Comparison of ENCODE assay signal across 15 cellular contexts in genomic region chr18:64519191-64519590, GRCh38.
DNase-seq lines count a peak whose midpoint lies in the region; ATAC-seq and TF ChIP-seq lines count a peak whose summit lies in the region.
"Had no signal": no experiment of that assay in that cellular context is flagged by ENCODE, and none has a peak within 500 bp of the region (broad histone marks: within the 10 kb centered on the region; RNA-seq: fewer than 3 reads in every experiment).

No MANE protein-coding gene starts in this region.

- H3K9me3 ChIP-seq in cardiac muscle cell (ENCODE audit: low read depth) (no peaks in the 10 kb centered on the region), right cardiac atrium (ENCODE audit: control insufficient read depth, low read length) (no peaks in the 10 kb centered on the region), WERI-Rb-1 (ENCODE audit: severe bottlenecking) (no peaks in the 10 kb centered on the region)
- H3K9me3 ChIP-seq: Caco-2 had no signal

- DNase-seq in cardiac muscle cell (ENCODE audit: low read depth in 1 of 2, low spot score in 1 of 2): peak in 1 of 2 donors; percentile 53
- no peak for DNase-seq in right cardiac atrium
- peak; percentile 66 for DNase-seq in NCI-H82 (lab: John Stamatoyannopoulos, UW)
- peak; percentile 44 for DNase-seq in WERI-Rb-1
- no peak for DNase-seq in stimulated activated CD4-positive, alpha-beta T cell treated with anti-CD3 and anti-CD28 coated beads, Interleukin-15, amount 100 ng/mL, for 24 hours
- no peak for DNase-seq in left colon
- no peak for DNase-seq in amniotic stem cell (lab: John Stamatoyannopoulos, UW)
- DNase-seq: ACHN; Caco-2; CD4-positive, alpha-beta T cell; DMS79 treated with DMSO at 0.1 percent for 48 hours; GF-D8; HCEC 1CT had no signal

- no peak for ATAC-seq in right cardiac atrium
- no peak for ATAC-seq in left colon

- H3K36me3 ChIP-seq in cardiac muscle cell (no peaks in the 10 kb centered on the region), WERI-Rb-1 (no peaks in the 10 kb centered on the region)

- peak overlapping the region; percentile 73 for H3K27ac ChIP-seq in cardiac muscle cell
- no peak overlapping the region for H3K27ac ChIP-seq in right cardiac atrium (ENCODE audit: low read length)
- no peak overlapping the region for H3K27ac ChIP-seq in WERI-Rb-1
- H3K27ac ChIP-seq: C4-2B, HL-60 had no signal

- H3K4me1 ChIP-seq in cardiac muscle cell (ENCODE audit: low read depth): peaks cover 27% of the 10 kb centered on the region
- no peaks in the 10 kb centered on the region for H3K4me1 ChIP-seq in right cardiac atrium (ENCODE audit: control insufficient read depth, insufficient read depth, low read length)
- H3K4me1 ChIP-seq: Caco-2 had no signal

- H3K4me3 ChIP-seq in cardiac muscle cell (no peak overlapping the region), right cardiac atrium (ENCODE audit: low read length) (no peak overlapping the region), WERI-Rb-1 (ENCODE audit: low read depth, low read length) (no peak overlapping the region)

- intact Hi-C loops in right cardiac atrium (cut with DNase I) (no loop called here), left colon (cut with DNase I, micrococcal nuclease) (no loop called here)

- 61% methylated on average over 2 of the region's 2 CpGs for WGBS in right cardiac atrium

- no peaks in the 10 kb centered on the region for H3K27me3 ChIP-seq in cardiac muscle cell
- H3K27me3 ChIP-seq in right cardiac atrium (ENCODE audit: control insufficient read depth, insufficient read depth): no peaks in the 10 kb centered on the region
- H3K27me3 ChIP-seq in WERI-Rb-1 (ENCODE audit: insufficient read depth, low read depth, severe bottlenecking): no peaks in the 10 kb centered on the region

- TF ChIP-seq CTCF in cardiac muscle cell (IDR thresholded peaks at IDR 0.05; ENCODE audit: low read depth, low read length) (no peak), WERI-Rb-1 (IDR thresholded peaks at IDR 0.05; ENCODE audit: low read depth, low read length) (0 out of 2 replicates have a peak, but pooled peaks have one; percentile 14)

Comparison
In these comparisons a context has a peak if more than half of its experiments do, and no peak if none do; other contexts are left out.
1. DNase-seq: peak in NCI-H82 (single experiment) and WERI-Rb-1 (single experiment); none in right cardiac atrium (0 of 3), stimulated activated CD4-positive, alpha-beta T cell treated with anti-CD3 and anti-CD28 coated beads, Interleukin-15, amount 100 ng/mL, for 24 hours (single experiment), left colon (0 of 2) and amniotic stem cell (single experiment).